Comparison of ENCODE assay signal across 20 cellular contexts in genomic region chr13:23833733-23834611, GRCh38.
"Had no signal": no experiment of that assay in that cellular context is flagged by ENCODE, and none has a peak within 500 bp of the region (broad histone marks: within the 10 kb centered on the region; RNA-seq: fewer than 3 reads in every experiment).

No MANE protein-coding gene starts in this region.

- H3K4me1 Mint-ChIP-seq: activated naive CD8-positive, alpha-beta T cell treated with anti-CD3 and anti-CD28 coated beads, Interleukin-2, amount 10 ng/mL, durations not matched to agents 7 days and 5 days had no signal

- H3K9me3 Mint-ChIP-seq: activated CD4-positive, alpha-beta memory T cell treated with anti-CD3 and anti-CD28 coated beads for 36 hours; activated naive CD4-positive, alpha-beta T cell treated with anti-CD3 and anti-CD28 coated beads for 36 hours; activated naive CD8-positive, alpha-beta T cell treated with anti-CD3 and anti-CD28 coated beads, Interleukin-2, amount 10 ng/mL, durations not matched to agents 7 days and 5 days; central memory CD8-positive, alpha-beta T cell; natural killer cell treated with Interleukin-12 subunit alpha and Interleukin-12 subunit beta and Interleukin-15 and Interleukin-18, amount 100 ng/mL, for 72 hours had no signal

- H3K27me3 Mint-ChIP-seq: activated CD4-positive, alpha-beta memory T cell treated with anti-CD3 and anti-CD28 coated beads for 36 hours; activated naive CD8-positive, alpha-beta T cell treated with anti-CD3 and anti-CD28 coated beads, Interleukin-2, amount 10 ng/mL, durations not matched to agents 7 days and 5 days; central memory CD8-positive, alpha-beta T cell; natural killer cell treated with Interleukin-12 subunit alpha and Interleukin-12 subunit beta and Interleukin-15 and Interleukin-18, amount 100 ng/mL, for 72 hours had no signal

- DNase-seq: activated CD4-positive, alpha-beta memory T cell treated with anti-CD3 and anti-CD28 coated beads for 36 hours; activated CD4-positive, alpha-beta T cell treated with anti-CD3 and anti-CD28 coated beads for 48 hours; activated CD4-positive, CD25-positive, alpha-beta regulatory T cell; activated effector memory CD4-positive, alpha-beta T cell treated with Interleukin-2 at 50 U/mL for 16 hours; activated naive CD4-positive, alpha-beta T cell treated with anti-CD3 and anti-CD28 coated beads for 36 hours; activated naive CD8-positive, alpha-beta T cell treated with anti-CD3 and anti-CD28 coated beads, Interleukin-2, amount 10 ng/mL, durations not matched to agents 7 days and 5 days; activated T-cell treated with anti-CD3 and anti-CD28 coated beads, Interleukin-2, amount 50 U/mL, for 48 hours; amniotic stem cell; effector memory CD4-positive, alpha-beta T cell; hippocampal formation; left cardiac atrium; occipital lobe; spleen; stimulated activated CD4-positive, alpha-beta T cell treated with anti-CD3 and anti-CD28 coated beads, Interleukin-4, amount 100 ng/mL, for 1 hour; stimulated activated naive CD4-positive, alpha-beta T cell treated with Interleukin-2 at 50 U/mL for 16 hours; T1000 had no signal

- H3K4me3 ChIP-seq: breast epithelium, spleen had no signal

- H3K27ac ChIP-seq: breast epithelium, spleen had no signal

- ATAC-seq: esophagus mucosa; left cardiac atrium; natural killer cell treated with Interleukin-12 subunit alpha and Interleukin-12 subunit beta and Interleukin-15 and Interleukin-18, amount 100 ng/mL, for 72 hours had no signal

- H3K36me3 ChIP-seq: breast epithelium had no signal

- H3K4me1 ChIP-seq: breast epithelium, spleen had no signal

- H3K4me3 Mint-ChIP-seq: activated CD4-positive, alpha-beta memory T cell treated with anti-CD3 and anti-CD28 coated beads for 36 hours; activated naive CD4-positive, alpha-beta T cell treated with anti-CD3 and anti-CD28 coated beads for 36 hours; activated naive CD8-positive, alpha-beta T cell treated with anti-CD3 and anti-CD28 coated beads, Interleukin-2, amount 10 ng/mL, durations not matched to agents 7 days and 5 days; central memory CD8-positive, alpha-beta T cell; natural killer cell treated with Interleukin-12 subunit alpha and Interleukin-12 subunit beta and Interleukin-15 and Interleukin-18, amount 100 ng/mL, for 72 hours had no signal

- H3K9me3 ChIP-seq: breast epithelium, spleen had no signal

- H3K27ac Mint-ChIP-seq: activated CD4-positive, alpha-beta memory T cell treated with anti-CD3 and anti-CD28 coated beads for 36 hours; activated naive CD4-positive, alpha-beta T cell treated with anti-CD3 and anti-CD28 coated beads for 36 hours; activated naive CD8-positive, alpha-beta T cell treated with anti-CD3 and anti-CD28 coated beads, Interleukin-2, amount 10 ng/mL, durations not matched to agents 7 days and 5 days; natural killer cell treated with Interleukin-12 subunit alpha and Interleukin-12 subunit beta and Interleukin-15 and Interleukin-18, amount 100 ng/mL, for 72 hours had no signal

- H3K27me3 ChIP-seq: breast epithelium, spleen had no signal
